1 cellular context compared by ENCODE assay signal in genomic region chr18:70450658-70451253, GRCh38.
TF ChIP-seq lines count a peak whose summit lies in the region.

No MANE protein-coding gene starts in this region.

TF ChIP-seq in K562, 482 proteins besides CTCF, POLR2A, EP300 and RAD21 (continued from another document):
- TF ChIP-seq, protein P1, sequence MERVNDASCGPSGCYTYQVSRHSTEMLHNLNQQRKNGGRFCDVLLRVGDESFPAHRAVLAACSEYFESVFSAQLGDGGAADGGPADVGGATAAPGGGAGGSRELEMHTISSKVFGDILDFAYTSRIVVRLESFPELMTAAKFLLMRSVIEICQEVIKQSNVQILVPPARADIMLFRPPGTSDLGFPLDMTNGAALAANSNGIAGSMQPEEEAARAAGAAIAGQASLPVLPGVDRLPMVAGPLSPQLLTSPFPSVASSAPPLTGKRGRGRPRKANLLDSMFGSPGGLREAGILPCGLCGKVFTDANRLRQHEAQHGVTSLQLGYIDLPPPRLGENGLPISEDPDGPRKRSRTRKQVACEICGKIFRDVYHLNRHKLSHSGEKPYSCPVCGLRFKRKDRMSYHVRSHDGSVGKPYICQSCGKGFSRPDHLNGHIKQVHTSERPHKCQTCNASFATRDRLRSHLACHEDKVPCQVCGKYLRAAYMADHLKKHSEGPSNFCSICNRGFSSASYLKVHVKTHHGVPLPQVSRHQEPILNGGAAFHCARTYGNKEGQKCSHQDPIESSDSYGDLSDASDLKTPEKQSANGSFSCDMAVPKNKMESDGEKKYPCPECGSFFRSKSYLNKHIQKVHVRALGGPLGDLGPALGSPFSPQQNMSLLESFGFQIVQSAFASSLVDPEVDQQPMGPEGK (CRISPR knock-in tag; IDR thresholded peaks at IDR 0.05; ENCODE audit: borderline replicate concordance), result no peak
- TF ChIP-seq NCOR1 (IDR thresholded peaks at IDR 0.05) (no peak), CEBPG (CRISPR knock-in tag; IDR thresholded peaks at IDR 0.05) (no peak), CEBPG (tag; conservative IDR thresholded peaks at IDR 0.05 in 1 of 2, IDR thresholded peaks at IDR 0.05 in 1 of 2) (peak; percentile 25 to 29; a peak in 1 of 4 replicates)
TF ChIP-seq in K562: peak in this region for 3.
